12 cellular contexts compared by ENCODE assay signal in genomic region chr12:124856132-124856841, GRCh38. TPM values are rescaled to one million over a fixed set of nuclear protein-coding genes. Genes with fewer than 3 reads are reported as not detected.
A peak's percentile ranks its signal among the peaks of the same experiment; 100 is the strongest.
DNase-seq lines count a peak whose midpoint lies in the region; ATAC-seq and TF ChIP-seq lines count a peak whose summit lies in the region.
"Had no signal": no experiment of that assay in that cellular context is flagged by ENCODE, and none has a peak within 500 bp of the region (broad histone marks: within the 10 kb centered on the region; RNA-seq: fewer than 3 reads in every experiment).

No MANE protein-coding gene starts in this region.

- H3K9me3 Mint-ChIP-seq in stimulated activated memory B cell treated with anti-CD40 and anti-IgM and Interleukin-4, amounts not matched to agents 10 μg/mL and 1 μg/mL and 100 μg/mL, for 72 hours = no peaks in the 10 kb centered on the region
- H3K9me3 Mint-ChIP-seq: activated T-helper 1 cell treated with anti-CD3 and anti-CD28 coated beads, Interleukin-12 subunit alpha, Interleukin-12 subunit beta, Interleukin-2, Interleukin-4 antibody, amounts not matched to agents 30 ng/mL and 10 ng/mL and 1 ng/mL, durations not matched to agents 14 hours and 24 hours and 36 hours had no signal

- POLR2A ChIA-PET in OCI-LY7 (lab: Charles Lee) = interaction anchor here (0.9 kb wide), 1 partner anchor 15 kb away, joined by 4 read pairs; no protein-coding TSS in a partner anchor

- TF ChIP-seq POLR2A in heart left ventricle (IDR thresholded peaks at IDR 0.05) = no peak

- in situ Hi-C loops in GM13977 (cut with MboI; ENCODE audit: low pct_unique_long_range_greater_than_20kb, low sequenced_read_pairs, unreplicated experiment) = no loop called here

- 37 to 56% (median 38%) methylated on average over 14 to 16 of the region's 16 CpGs for WGBS in heart left ventricle, 4 donors

- TF ChIP-seq CTCF in GM13977 (IDR thresholded peaks at IDR 0.05; ENCODE audit: extremely low read depth, insufficient read depth, missing control alignments) (peak; percentile 41), OCI-LY7 (conservative IDR thresholded peaks at IDR 0.05; ENCODE audit: low read length) (peak; percentile 76), heart left ventricle (IDR thresholded peaks at IDR 0.05) (peak; percentile 33 to 69 (median 52))

- H3K4me1 Mint-ChIP-seq in stimulated activated memory B cell treated with anti-CD40 and anti-IgM and Interleukin-4, amounts not matched to agents 10 μg/mL and 1 μg/mL and 100 μg/mL, for 72 hours = peaks cover 57% of the 10 kb centered on the region

- no peak overlapping the region for H3K4me3 Mint-ChIP-seq in stimulated activated memory B cell treated with anti-CD40 and anti-IgM and Interleukin-4, amounts not matched to agents 10 μg/mL and 1 μg/mL and 100 μg/mL, for 72 hours
- H3K4me3 Mint-ChIP-seq: activated T-helper 1 cell treated with anti-CD3 and anti-CD28 coated beads, Interleukin-12 subunit alpha, Interleukin-12 subunit beta, Interleukin-2, Interleukin-4 antibody, amounts not matched to agents 30 ng/mL and 10 ng/mL and 1 ng/mL, durations not matched to agents 14 hours and 24 hours and 36 hours had no signal

- H3K36me3 Mint-ChIP-seq in stimulated activated memory B cell treated with anti-CD40 and anti-IgM and Interleukin-4, amounts not matched to agents 10 μg/mL and 1 μg/mL and 100 μg/mL, for 72 hours = peaks cover 45% of the 10 kb centered on the region

- no TSS peak for BruUV-seq in OCI-LY7 (replicated peaks; lab: Mats Ljungman, UMichigan)

- ATAC-seq in heart left ventricle = peak; percentile 16 to 72 (median 58)
- ATAC-seq in stimulated activated memory B cell treated with anti-CD40 and anti-IgM and Interleukin-4, amounts not matched to agents 10 μg/mL and 1 μg/mL and 100 μg/mL, for 72 hours = no peak
- no peak for ATAC-seq in GM19467 (IDR thresholded peaks at IDR 0.05; ENCODE audit: unreplicated experiment)
- ATAC-seq: activated CD4-positive, CD25-positive, alpha-beta regulatory T cell treated with anti-CD3 and anti-CD28 coated beads, Interleukin-2, amount 50 U/mL, for 24 hours had no signal

- H3K4me3 ChIP-seq in OCI-LY7 (ENCODE audit: low read depth, low read length, poor library complexity, severe bottlenecking) = no peak overlapping the region
- no peak overlapping the region for H3K4me3 ChIP-seq in heart left ventricle

- H3K9me3 ChIP-seq in OCI-LY7 (ENCODE audit: low read length) (no peaks in the 10 kb centered on the region), heart left ventricle (no peaks in the 10 kb centered on the region)

- H4K20me1 ChIP-seq in OCI-LY7 (ENCODE audit: insufficient read depth, low read length) = no peaks in the 10 kb centered on the region

- H3K4me2 ChIP-seq in OCI-LY7 (ENCODE audit: low read length) = peak overlapping the region; percentile 31

- H3K27ac ChIP-seq in OCI-LY7 (ENCODE audit: low read depth, low read length, poor library complexity, severe bottlenecking) (no peak overlapping the region), heart left ventricle (peak overlapping the region in 9 of 12 donors; percentile 22 to 74 (median 61))

- peaks cover 30% of the 10 kb centered on the region for H3K79me2 ChIP-seq in OCI-LY7 (ENCODE audit: insufficient read depth, low read depth, low read length)

- H3K36me3 ChIP-seq in OCI-LY7 (ENCODE audit: insufficient read depth, low read length) (peaks cover 71% of the 10 kb centered on the region), heart left ventricle (no peaks in the 10 kb centered on the region)

- DNase-seq in GM13977 (ENCODE audit: low spot score) (no peak), OCI-LY7 (ENCODE audit: low spot score) (peak; percentile 48), heart left ventricle (peak in 1 of 5 donors; percentile 49), HUDEP-2 (lab: John Stamatoyannopoulos, UW; ENCODE audit: unreplicated experiment in 76 of 76) (no peak), GM19240 (ENCODE audit: insufficient read length, low spot score) (no peak)
- DNase-seq: cortex of kidney, DMS153, NCI-H2107 had no signal

- H3K27me3 ChIP-seq in heart left ventricle = no peaks in the 10 kb centered on the region

- H3K27ac Mint-ChIP-seq in stimulated activated memory B cell treated with anti-CD40 and anti-IgM and Interleukin-4, amounts not matched to agents 10 μg/mL and 1 μg/mL and 100 μg/mL, for 72 hours = peak overlapping the region; percentile 81
- H3K27ac Mint-ChIP-seq: activated T-helper 1 cell treated with anti-CD3 and anti-CD28 coated beads, Interleukin-12 subunit alpha, Interleukin-12 subunit beta, Interleukin-2, Interleukin-4 antibody, amounts not matched to agents 30 ng/mL and 10 ng/mL and 1 ng/mL, durations not matched to agents 14 hours and 24 hours and 36 hours had no signal

- H2AFZ ChIP-seq in OCI-LY7 (ENCODE audit: low read length) = no peak overlapping the region

- CTCF ChIA-PET in OCI-LY7 (lab: Charles Lee; ENCODE audit: unreplicated experiment) = no interaction called here

- no peaks in the 10 kb centered on the region for H3K27me3 Mint-ChIP-seq in stimulated activated memory B cell treated with anti-CD40 and anti-IgM and Interleukin-4, amounts not matched to agents 10 μg/mL and 1 μg/mL and 100 μg/mL, for 72 hours

- peaks cover 24% of the 10 kb centered on the region for H3K4me1 ChIP-seq in OCI-LY7 (ENCODE audit: insufficient read depth, low read length, poor library complexity, severe bottlenecking)
- H3K4me1 ChIP-seq in heart left ventricle = peaks cover 0 to 48% (median 23%) of the 10 kb centered on the region in 12 donors

- no peaks in the 10 kb centered on the region for H3K9me2 ChIP-seq in OCI-LY7 (ENCODE audit: insufficient read depth, low read length)

- intact Hi-C loops in OCI-LY7 (cut with micrococcal nuclease; ENCODE audit: unreplicated experiment) = no loop called here
- intact Hi-C loops in heart left ventricle (cut with DNase I) = loop anchor here in 1 of 10 donors (10.0 kb wide), 1 partner anchor 49 kb away; no protein-coding TSS in a partner anchor

RNA-seq across cellular contexts. Expression of gene SCARB1, which starts 7.4 kb away (rescaled TPM):
- total RNA-seq in OCI-LY7 (2014; rRNA removed; shearing (Covaris generic)) = 24.4 and 42.9 TPM in 2 replicates
- total RNA-seq in OCI-LY7 (2022) = 99.0 and 112 TPM in 2 replicates
- total RNA-seq in heart left ventricle = 10 to 100 TPM in 8 of 9 donors, 1 to 10 TPM in 1; 6.9 to 21.7 (median 15.2) TPM
- polyA plus RNA-seq in heart left ventricle = 1 to 10 TPM; 8.3 to 8.8 TPM

RNA-seq across cellular contexts. Expression of gene UBC, which starts 58.2 kb away (rescaled TPM):
- total RNA-seq in OCI-LY7 (2014; rRNA removed; shearing (Covaris generic)) = 425 and 431 TPM in 2 replicates
- 616 and 682 TPM in 2 replicates for total RNA-seq in OCI-LY7 (2022)
- total RNA-seq in heart left ventricle = 1,000 to 10,000 TPM in 8 of 9 donors, 100 to 1,000 TPM in 1; 811 to 2,185 (median 1,239) TPM
- 1,000 to 10,000 TPM; 1,238 to 1,403 TPM for polyA plus RNA-seq in heart left ventricle

Comparison
In these comparisons a context has a peak if more than half of its experiments do, and no peak if none do; other contexts are left out.
1. ATAC-seq: peak in heart left ventricle (4 of 4); none in stimulated activated memory B cell treated with anti-CD40 and anti-IgM and Interleukin-4, amounts not matched to agents 10 μg/mL and 1 μg/mL and 100 μg/mL, for 72 hours (single experiment) and GM19467 (single experiment).
2. Peak in every context shown above with its lines, with median percentiles within 50 percentile points of each other: CTCF ChIP-seq.